In the genomic region with DNA sequence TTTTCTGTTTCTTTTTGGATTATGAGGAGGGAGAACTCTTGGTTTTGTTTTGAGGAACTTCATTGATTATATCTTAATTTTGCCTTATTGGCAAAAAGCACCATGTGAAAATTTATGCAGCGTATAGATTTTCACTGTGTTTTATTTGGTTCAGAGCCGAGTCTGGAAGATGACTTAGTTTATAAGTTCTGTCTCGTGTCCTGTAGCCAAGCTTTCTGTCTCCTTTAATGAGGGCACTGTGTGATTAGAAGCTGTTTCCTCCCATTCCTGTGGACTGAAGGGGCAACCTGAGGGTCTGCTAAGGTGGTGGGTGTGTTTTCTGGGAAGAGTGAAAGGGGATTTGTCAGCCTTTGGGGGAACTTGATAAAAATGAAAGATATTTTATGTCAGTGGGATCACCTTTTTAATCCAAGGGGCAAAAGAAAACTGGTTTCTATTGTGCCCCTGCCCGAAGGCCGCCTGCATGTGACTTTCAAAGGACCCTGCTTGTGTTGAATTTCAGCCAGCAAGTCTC, we compare ENCODE assay signal across 11 cellular contexts.
DNase-seq lines count a peak whose midpoint lies in the region; ATAC-seq and TF ChIP-seq lines count a peak whose summit lies in the region.
"Had no signal": no experiment of that assay in that cellular context is flagged by ENCODE, and none has a peak within 500 bp of the region (broad histone marks: within the 10 kb centered on the region; RNA-seq: fewer than 3 reads in every experiment).

No MANE protein-coding gene starts in this region.

- ATAC-seq in right lobe of liver (peak; percentile 3 to 23 (median 6)), GM21390 (IDR thresholded peaks at IDR 0.05; ENCODE audit: unreplicated experiment) (no peak), GM18498 (IDR thresholded peaks at IDR 0.05; ENCODE audit: unreplicated experiment) (no peak)
- ATAC-seq: stimulated activated naive CD8-positive, alpha-beta T cell treated with anti-CD3 and anti-CD28 coated beads, Interleukin-15, Interleukin-2, amounts not matched to agents 100 U/mL and 50 U/mL, for 24 hours had no signal

- H3K27ac ChIP-seq in caudate nucleus (ENCODE audit: low read depth, low read length) = peak overlapping the region; percentile 93
- peak overlapping the region; percentile 47 to 52 (median 49) for H3K27ac ChIP-seq in right lobe of liver
- H3K27ac ChIP-seq in spleen = peak overlapping the region in 7 of 8 donors; percentile 46 to 69 (median 64)
- H3K27ac ChIP-seq: HL-60 had no signal

- H3K27me3 ChIP-seq in right lobe of liver = no peaks in the 10 kb centered on the region
- peaks cover 0 to 5% (median 0%) of the 10 kb centered on the region in 7 donors for H3K27me3 ChIP-seq in spleen (replicated peaks in 1 of 7)
- no peaks in the 10 kb centered on the region for H3K27me3 ChIP-seq in HAP-1 (ENCODE audit: low read depth)

- H3K4me3 ChIP-seq in HFF-Myc (replicated peaks; ENCODE audit: low read depth, low read length) (peak overlapping the region; percentile 10), right lobe of liver (no peak overlapping the region), spleen (no peak overlapping the region), HAP-1 (no peak overlapping the region)

- in situ Hi-C loops in HAP-1 (cut with MboI; ENCODE audit: low sequenced_read_pairs) = no loop called here

- 23% methylated on average over 5 of the region's 5 CpGs for WGBS in right lobe of liver (ENCODE audit: insufficient coverage, low coverage, low lambda C conversion rate, missing lambda C conversion rate)
- 42 to 61% (median 59%) methylated on average over 5 of the region's 5 CpGs for WGBS in spleen, 5 donors

- no peak for TF ChIP-seq POLR2A in right lobe of liver (IDR thresholded peaks at IDR 0.05)
- TF ChIP-seq POLR2A in spleen (IDR thresholded peaks at IDR 0.05) = no peak

- DNase-seq in HFF-Myc (ENCODE audit: extremely low read depth, low read depth) (no peak), caudate nucleus (lab: John Stamatoyannopoulos, UW) (no peak), right lobe of liver (no peak), spleen (no peak), HAP-1 (ENCODE audit: low spot score in 2 of 2) (no peak), T-helper 2 cell (no peak)
- DNase-seq: activated CD8-positive, alpha-beta memory T cell treated with anti-CD3 and anti-CD28 coated beads, Interleukin-2, amount 50 U/mL, for 4 hours; stimulated activated naive CD8-positive, alpha-beta T cell treated with anti-CD3 and anti-CD28 coated beads, Interleukin-15, Interleukin-2, amounts not matched to agents 100 U/mL and 50 U/mL, for 24 hours had no signal

- intact Hi-C loops in right lobe of liver (cut with DNase I) = no loop called here
- intact Hi-C loops in spleen (cut with DNase I; ENCODE audit: low total_unique reads) = no loop called here

- TF ChIP-seq CTCF in HFF-Myc (IDR thresholded peaks at IDR 0.05; ENCODE audit: low read depth, low read length, missing control alignments) = no peak
- TF ChIP-seq CTCF in right lobe of liver (IDR thresholded peaks at IDR 0.05) = no peak
- no peak for TF ChIP-seq CTCF in spleen (IDR thresholded peaks at IDR 0.05 in 8 of 11, conservative IDR thresholded peaks at IDR 0.05 in 3 of 11)

- peaks cover 0 to 62% (median 24%) of the 10 kb centered on the region in 4 donors for H3K4me1 ChIP-seq in right lobe of liver
- peaks cover 8 to 36% (median 21%) of the 10 kb centered on the region in 6 donors for H3K4me1 ChIP-seq in spleen
- H3K4me1 ChIP-seq in HAP-1 = peaks cover 27% of the 10 kb centered on the region

- H3K36me3 ChIP-seq in right lobe of liver (peaks cover 0 to 5% (median 2%) of the 10 kb centered on the region in 4 donors), spleen (peaks cover 0 to 3% (median 0%) of the 10 kb centered on the region in 6 donors), HAP-1 (replicated peaks) (no peaks in the 10 kb centered on the region)

- H3K9me3 ChIP-seq in right lobe of liver (no peaks in the 10 kb centered on the region), spleen (no peaks in the 10 kb centered on the region), HAP-1 (no peaks in the 10 kb centered on the region)

Comparison
In these comparisons a context has a peak if more than half of its experiments do, and no peak if none do; other contexts are left out.
1. ATAC-seq: peak in right lobe of liver (4 of 4); none in GM21390 (single experiment) and GM18498 (single experiment).
2. Peak in every context shown above with its lines, with median percentiles within 50 percentile points of each other: H3K27ac ChIP-seq.